In the genomic region with DNA sequence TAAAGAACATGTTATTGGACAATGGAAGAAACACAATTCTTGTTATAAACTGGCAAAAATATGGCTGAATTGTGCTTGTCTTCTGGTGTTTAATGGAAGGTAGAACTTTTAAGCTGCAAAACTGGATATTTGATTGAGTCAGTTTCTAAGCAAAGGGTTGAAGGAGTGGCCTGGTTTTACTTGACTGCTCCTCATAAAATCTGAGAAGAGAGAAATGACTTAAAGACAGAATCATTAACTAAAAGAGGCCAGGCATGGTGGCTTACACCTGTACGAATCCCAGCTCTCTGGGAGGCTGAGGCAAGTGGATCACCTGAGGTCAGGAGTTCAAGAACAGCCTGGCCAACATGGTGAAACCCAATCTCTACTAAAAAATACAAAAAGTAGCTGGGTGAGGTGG, we compare ENCODE assay signal across 21 cellular contexts.
"Had no signal": no experiment of that assay in that cellular context is flagged by ENCODE, and none has a peak within 500 bp of the region (broad histone marks: within the 10 kb centered on the region; RNA-seq: fewer than 3 reads in every experiment).

No MANE protein-coding gene starts in this region.

- H3K27ac ChIP-seq: SJSA1, SK-N-MC had no signal

- ATAC-seq: Panc1, PC-3, Right ventricle myocardium inferior had no signal

- H3K4me3 ChIP-seq: MG63, SJSA1, SK-N-MC had no signal

- H3K27me3 ChIP-seq: MG63 had no signal

- H3K4me1 ChIP-seq: SJSA1 had no signal

- DNase-seq: KBM-7, MG63, NCI-H1092, NCI-H1105 treated with DMSO at 0.1 percent for 48 hours, NCI-H1417 treated with DMSO at 0.1 percent for 48 hours, NCI-H187, NCI-H2029, NCI-H2081 treated with DMSO at 0.1 percent for 48 hours, NCI-H2171, NCI-H226, NCI-H446, NCI-H510A, NCI-H524 treated with DMSO at 0.1 percent for 48 hours, NCI-H69, NCI-H774, PC-3, SIG-M5 had no signal

- H3K9me3 ChIP-seq: MG63, SJSA1 had no signal

- H3K36me3 ChIP-seq: MG63, SJSA1 had no signal
